In genomic region chr19:34359140-34359953, GRCh38 we compare ENCODE assay signal across 8 cellular contexts. TPM values are rescaled to one million over a fixed set of nuclear protein-coding genes. Genes with fewer than 3 reads are reported as not detected.
A peak's percentile ranks its signal among the peaks of the same experiment; 100 is the strongest.
DNase-seq lines count a peak whose midpoint lies in the region; FAIRE-seq and TF ChIP-seq lines count a peak whose summit lies in the region.

No MANE protein-coding gene starts in this region.

- TF ChIP-seq EP300 in neural cell (conservative IDR thresholded peaks at IDR 0.05; ENCODE audit: poor library complexity, severe bottlenecking) (no peak), stomach (IDR thresholded peaks at IDR 0.05) (no peak)

- POLR2A ChIA-PET in RWPE1 (lab: Yijun Ruan, JAX; ENCODE audit: low non-redundant PET): interaction anchor here (0.5 to 0.9 kb wide), 4 partner anchors 8 to 1436 kb away, joined by 3 to 15 read pairs (median 4); no protein-coding TSS in a partner anchor

- no peaks in the 10 kb centered on the region for H4K20me1 ChIP-seq in neural cell (ENCODE audit: insufficient read depth)

- H2AFZ ChIP-seq in neural cell (ENCODE audit: low read depth, low read length): no peak overlapping the region

- TF ChIP-seq RAD21 in neural cell (conservative IDR thresholded peaks at IDR 0.05): no peak

- FAIRE-seq in G401.6 (lab: Jason Lieb, UNC): peak; percentile 76

- TF ChIP-seq CTCF in RWPE1 (conservative IDR thresholded peaks at IDR 0.05; ENCODE audit: low read depth) (peak; percentile 67), fibroblast of villous mesenchyme (IDR thresholded peaks at IDR 0.05; ENCODE audit: insufficient read depth, low read depth, low read length) (peak; percentile 56), neural cell (IDR thresholded peaks at IDR 0.05; ENCODE audit: poor library complexity, severe bottlenecking) (peak; percentile 64), stomach (IDR thresholded peaks at IDR 0.05) (peak in 4 of 7 experiments; percentile 32 to 75 (median 48))

- H3K4me1 ChIP-seq in stomach: peaks cover 14 to 21% (median 18%) of the 10 kb centered on the region in 4 donors

- peak overlapping the region; percentile 89 for H3K27ac ChIP-seq in RWPE1
- no peak overlapping the region for H3K27ac ChIP-seq in neural cell (ENCODE audit: low read length)
- peak overlapping the region; percentile 82 to 92 (median 89) for H3K27ac ChIP-seq in stomach

- peak; percentile 98 for DNase-seq in H7
- peak; percentile 97 for DNase-seq in LoVo (ENCODE audit: low spot score)
- peak; percentile 97 for DNase-seq in RWPE1 (ENCODE audit: low spot score)
- peak; percentile 96 for DNase-seq in activated effector memory CD4-positive, alpha-beta T cell treated with Interleukin-2 at 50 U/mL for 16 hours
- DNase-seq in fibroblast of villous mesenchyme (ENCODE audit: low read depth): peak; percentile 98
- DNase-seq in stomach: peak; percentile 97

- no peak for TF ChIP-seq POLR2A in stomach (IDR thresholded peaks at IDR 0.05)

- 2 to 8% (median 3%) methylated on average over 21 to 61 of the region's 61 CpGs for whole genome bisulfite sequencing in stomach, 5 donors

- H3K4me3 ChIP-seq in H7 (ENCODE audit: insufficient read depth, low read depth, low read length) (peak overlapping the region; percentile 56), fibroblast of villous mesenchyme (ENCODE audit: low read depth, low read length) (peak overlapping the region; percentile 59), neural cell (ENCODE audit: low read length) (peak overlapping the region; percentile 57), stomach (peak overlapping the region; percentile 38 to 51 (median 42))

- H3K36me3 ChIP-seq in H7 (replicated peaks; ENCODE audit: control insufficient read depth, insufficient read depth, low read length) (no peaks in the 10 kb centered on the region; the same call in 1 of the 2 replicates), neural cell (ENCODE audit: insufficient read depth, low read length) (no peaks in the 10 kb centered on the region), stomach (peaks cover 0 to 16% (median 14%) of the 10 kb centered on the region in 4 donors)

- H3K9ac ChIP-seq in neural cell (ENCODE audit: low read length): peak overlapping the region; percentile 27

- intact Hi-C loops in stomach (cut with DNase I; ENCODE audit: low total_unique reads): no loop called here

- CTCF ChIA-PET in RWPE1 (lab: Yijun Ruan, JAX): interaction anchor here (0.5 to 1.5 kb wide), 5 partner anchors 13 to 1175 kb away, joined by 3 to 7 read pairs (median 4); no protein-coding TSS in a partner anchor

- no peaks in the 10 kb centered on the region for H3F3A ChIP-seq in neural cell (ENCODE audit: insufficient read depth, low read length, poor library complexity, severe bottlenecking)

- H3K9me2 ChIP-seq in neural cell (ENCODE audit: insufficient read depth, low read length): no peaks in the 10 kb centered on the region

- H3K27me3 ChIP-seq in H7 (ENCODE audit: control insufficient read depth, insufficient read depth, low read length): no peaks in the 10 kb centered on the region
- H3K27me3 ChIP-seq in neural cell (ENCODE audit: insufficient read depth, low read depth, low read length): no peaks in the 10 kb centered on the region
- H3K27me3 ChIP-seq in stomach: no peaks in the 10 kb centered on the region

- no peak overlapping the region for H3K4me2 ChIP-seq in neural cell (ENCODE audit: low read length)

- H3K9me3 ChIP-seq in neural cell (ENCODE audit: low read length) (no peaks in the 10 kb centered on the region), stomach (no peaks in the 10 kb centered on the region)

- H3K79me2 ChIP-seq in neural cell (replicated peaks; ENCODE audit: insufficient read depth, low read length): no peaks in the 10 kb centered on the region

TF ChIP-seq in neural cell, 6 proteins besides CTCF, POLR2A, EP300 and RAD21:
- peak; percentile 56 for TF ChIP-seq POLR2AphosphoS5 (IDR thresholded peaks at IDR 0.05)
- TF ChIP-seq SMC3 (conservative IDR thresholded peaks at IDR 0.05; ENCODE audit: poor library complexity): peak; percentile 13
- TF ChIP-seq MXI1 (conservative IDR thresholded peaks at IDR 0.05; ENCODE audit: poor library complexity, severe bottlenecking): peak; percentile 39
- TF ChIP-seq TAF1 (IDR thresholded peaks at IDR 0.05; ENCODE audit: low read depth): no peak
- no peak for TF ChIP-seq EZH2 (IDR thresholded peaks at IDR 0.05; ENCODE audit: borderline replicate concordance, insufficient read depth, low read length, poor library complexity, severe bottlenecking)
- no peak for TF ChIP-seq REST (IDR thresholded peaks at IDR 0.05; ENCODE audit: borderline replicate concordance)

RNA-seq across cellular contexts. Expression of gene GPI, which starts 5.6 kb away (rescaled TPM):
- 192 and 212 TPM in 2 replicates for total RNA-seq in H7 (2014; rRNA removed; shearing (Covaris generic))
- total RNA-seq in fibroblast of villous mesenchyme (102 and 111 TPM in 2 replicates), stomach (100 to 1,000 TPM in 4 of 5 donors, 10 to 100 TPM in 1; 93.2 to 306 (median 110) TPM)
- polyA plus RNA-seq in neural cell (113 and 124 TPM in 2 replicates), stomach (10 to 100 TPM; 66.1 to 80.9 (median 67.8) TPM)
- 137 and 144 TPM in 2 replicates for polyA minus RNA-seq in neural cell

RNA-seq across cellular contexts. Expression of gene PDCD2L, which starts 44.9 kb away (rescaled TPM):
- total RNA-seq in H7 (2014; rRNA removed; shearing (Covaris generic)): 50.8 and 64.0 TPM in 2 replicates
- 11.7 and 11.9 TPM in 2 replicates for total RNA-seq in fibroblast of villous mesenchyme
- 47.5 and 75.2 TPM in 2 replicates for polyA plus RNA-seq in neural cell
- 19.7 and 23.5 TPM in 2 replicates for polyA minus RNA-seq in neural cell
- 10 to 100 TPM in 2 of 5 donors, 1 to 10 TPM in 3; 4.6 to 33.5 (median 9.0) TPM for total RNA-seq in stomach
- 10 to 100 TPM in 2 of 3 donors, 1 to 10 TPM in 1; 9.5 to 13.6 (median 11.7) TPM for polyA plus RNA-seq in stomach
